ENCODE assay signal across 8 cellular contexts in genomic region chr7:129613016-129613337, GRCh38. TPM values are rescaled to one million over a fixed set of nuclear protein-coding genes. Genes with fewer than 3 reads are reported as not detected.
DNase-seq lines count a peak whose midpoint lies in the region; ATAC-seq and TF ChIP-seq lines count a peak whose summit lies in the region.

No MANE protein-coding gene starts in this region.

- no peaks in the 10 kb centered on the region; the same call in 1 of the 2 replicates for H3K9me3 ChIP-seq in AG04450 (ENCODE audit: control insufficient read depth, insufficient read depth, low read length)

- H3K36me3 ChIP-seq in KMS-11 (ENCODE audit: insufficient read depth) = no peaks in the 10 kb centered on the region; the same call in 1 of the 2 replicates

- H3K27ac Mint-ChIP-seq in chondrocyte (ENCODE audit: unreplicated experiment) (peak overlapping the region; percentile 90), naive B cell (peak overlapping the region; percentile 89 to 97 (median 96))

- H3K4me3 ChIP-seq in AG04450 (ENCODE audit: low read depth, low read length) (peak overlapping the region; percentile 87), KMS-11 (IDR thresholded peaks at IDR 0.05; ENCODE audit: insufficient read depth, low read depth, low read length) (no peak overlapping the region)

- H3K27me3 Mint-ChIP-seq in chondrocyte (ENCODE audit: low read depth) (no peaks in the 10 kb centered on the region), naive B cell (no peaks in the 10 kb centered on the region)

- no peak for TF ChIP-seq POLR2A in erythroblast (IDR thresholded peaks at IDR 0.05; ENCODE audit: low read length)

- DNase-seq in AG04450 (ENCODE audit: low read depth, low spot score) (no peak), chondrocyte (ENCODE audit: low spot score) (no peak), naive B cell (no peak), NCI-H526 treated with DMSO at 0.1 percent for 48 hours (lab: John Stamatoyannopoulos, UW) (no peak), erythroblast (lab: John Stamatoyannopoulos, UW) (no peak)

- H4K20me1 ChIP-seq in KMS-11 (ENCODE audit: insufficient read depth) = 0 out of 2 replicates have a peak, but pooled peaks cover 3% of the 10 kb centered on the region

- H3K4me1 Mint-ChIP-seq in chondrocyte (ENCODE audit: low read depth) (peaks cover 53% of the 10 kb centered on the region), naive B cell (peaks cover 49 to 79% (median 60%) of the 10 kb centered on the region in 3 donors)

- H3K36me3 Mint-ChIP-seq in chondrocyte (ENCODE audit: low read depth) = peaks cover 8% of the 10 kb centered on the region
- no peaks in the 10 kb centered on the region for H3K36me3 Mint-ChIP-seq in naive B cell

- H3K27ac ChIP-seq in AG04450 (ENCODE audit: low read depth, low read length) = no peak overlapping the region
- peak overlapping the region; percentile 87 for H3K27ac ChIP-seq in KMS-11

- POLR2A ChIA-PET in AG04450 (lab: Yijun Ruan, JAX) = interaction anchor here (0.8 to 1.1 kb wide), 2 partner anchors 21 to 119 kb away, joined by 3 read pairs; no protein-coding TSS in a partner anchor

- TF ChIP-seq CTCF in AG04450 (IDR thresholded peaks at IDR 0.05; ENCODE audit: low read depth, low read length) (no peak), KMS-11 (conservative IDR thresholded peaks at IDR 0.05; ENCODE audit: low read depth, low read length) (no peak; the same call in 1 of the 2 replicates), chondrocyte (IDR thresholded peaks at IDR 0.05) (peak; percentile 40)

- peaks cover 82% of the 10 kb centered on the region for H3K79me2 ChIP-seq in KMS-11 (ENCODE audit: insufficient read depth, low read depth)

- CTCF ChIA-PET in AG04450 (lab: Charles Lee) = interaction anchor here (0.6 to 3.0 kb wide), 14 partner anchors 9 to 218 kb away, joined by 3 to 24 read pairs (median 5); no protein-coding TSS in a partner anchor

- H3K9me3 Mint-ChIP-seq in chondrocyte (ENCODE audit: low read depth) = no peaks in the 10 kb centered on the region
- no peaks in the 10 kb centered on the region for H3K9me3 Mint-ChIP-seq in naive B cell

- H3K4me3 Mint-ChIP-seq in chondrocyte (ENCODE audit: unreplicated experiment) (peak overlapping the region; percentile 89), naive B cell (peak overlapping the region; percentile 92 to 99 (median 95))

- ATAC-seq in naive B cell (ENCODE audit: low read depth in 2 of 2) (no peak), HG03521 (IDR thresholded peaks at IDR 0.05; ENCODE audit: unreplicated experiment) (no peak), HG02981 (IDR thresholded peaks at IDR 0.05; ENCODE audit: unreplicated experiment) (no peak)

- peaks cover 60% of the 10 kb centered on the region for H3K4me1 ChIP-seq in KMS-11 (ENCODE audit: low read depth, poor library complexity, severe bottlenecking)

- H3K27me3 ChIP-seq in AG04450 (ENCODE audit: control insufficient read depth, insufficient read depth, low read length) = no peaks in the 10 kb centered on the region
- H3K27me3 ChIP-seq in KMS-11 (ENCODE audit: insufficient read depth, low read depth) = no peaks in the 10 kb centered on the region

- peak overlapping the region; percentile 47; the same call in 1 of the 2 replicates for H2AFZ ChIP-seq in KMS-11 (ENCODE audit: low read depth)

- H3K4me2 ChIP-seq in KMS-11 = peak overlapping the region; percentile 98

- H3K9ac ChIP-seq in KMS-11 = peak overlapping the region; percentile 96; the same call in 1 of the 2 replicates

RNA-seq across cellular contexts. Expression of gene NRF1, which starts 1.5 kb away (rescaled TPM):
- 10.3 and 13.1 TPM in 2 replicates for polyA plus RNA-seq in AG04450 (2011; rRNA removed)
- polyA minus RNA-seq in AG04450 (2011; rRNA and poly(A)+ RNA removed) = 22.8 and 32.2 TPM in 2 replicates
- 10.3 to 13.3 TPM (median 12.3 TPM) in 3 replicates for total RNA-seq in chondrocyte
- polyA plus RNA-seq in naive B cell (ENCODE audit: low read depth in 6 of 6) = 10 to 100 TPM in 5 of 6 donors, 1 to 10 TPM in 1; 9.6 to 32.4 (median 28.9) TPM
